Comparison of ENCODE assay signal across 15 cellular contexts in the genomic region with DNA sequence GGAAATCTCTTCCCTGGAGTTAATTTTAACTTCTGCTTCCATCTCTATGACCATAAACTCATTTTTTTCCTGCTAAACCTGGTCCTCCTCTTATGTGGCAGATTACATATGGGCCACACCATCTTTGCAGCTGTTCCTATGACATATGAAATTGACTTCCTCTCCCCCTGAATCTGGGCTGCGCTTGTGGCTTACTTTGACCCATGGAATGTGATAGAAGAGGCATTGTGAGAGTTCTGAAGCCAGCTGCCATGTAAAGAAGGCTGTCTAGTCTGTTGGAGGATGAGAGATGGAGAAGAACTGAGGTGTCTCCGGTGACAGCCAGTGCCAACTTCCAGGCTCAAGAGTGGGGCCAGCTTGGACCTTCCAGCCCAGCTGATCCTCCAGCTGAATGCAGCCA.
DNase-seq lines count a peak whose midpoint lies in the region; ATAC-seq and TF ChIP-seq lines count a peak whose summit lies in the region.
"Had no signal": no experiment of that assay in that cellular context is flagged by ENCODE, and none has a peak within 500 bp of the region (broad histone marks: within the 10 kb centered on the region; RNA-seq: fewer than 3 reads in every experiment).

No MANE protein-coding gene starts in this region.

- peak overlapping the region; percentile 6 for H3K9ac ChIP-seq in skeletal muscle satellite cell (ENCODE audit: low read depth, low read length)

- H3K4me1 Mint-ChIP-seq in HFFc6 (ENCODE audit: low read depth): peaks cover 75% of the 10 kb centered on the region
- H3K4me1 Mint-ChIP-seq: CD4-positive, alpha-beta memory T cell had no signal

- peak overlapping the region; percentile 20; the same call in 1 of the 2 replicates for H3K27ac Mint-ChIP-seq in HFFc6
- H3K27ac Mint-ChIP-seq: CD4-positive, alpha-beta memory T cell had no signal

- no peak overlapping the region for H3K4me3 ChIP-seq in foreskin fibroblast (ENCODE audit: low read depth in 1 of 2, low read length in 2 of 2)
- no peak overlapping the region for H3K4me3 ChIP-seq in skeletal muscle satellite cell (ENCODE audit: low read length)
- no peak overlapping the region for H3K4me3 ChIP-seq in body of pancreas
- H3K4me3 ChIP-seq: HAP-1 had no signal

- H3K27me3 ChIP-seq in skeletal muscle satellite cell (ENCODE audit: control insufficient read depth, insufficient read depth, low read length): no peaks in the 10 kb centered on the region
- H3K27me3 ChIP-seq in body of pancreas: no peaks in the 10 kb centered on the region
- H3K27me3 ChIP-seq: BE2C had no signal

- H3K9me3 Mint-ChIP-seq in HFFc6: no peaks in the 10 kb centered on the region

- H3K27me3 Mint-ChIP-seq in HFFc6 (ENCODE audit: insufficient read depth): no peaks in the 10 kb centered on the region; the same call in 1 of the 2 replicates

- peaks cover 25% of the 10 kb centered on the region for H3K4me1 ChIP-seq in skeletal muscle satellite cell (ENCODE audit: control insufficient read depth, insufficient read depth, low read length)
- peaks cover 7% of the 10 kb centered on the region for H3K4me1 ChIP-seq in body of pancreas
- H3K4me1 ChIP-seq: BE2C, HAP-1 had no signal

- no peaks in the 10 kb centered on the region for H3K9me3 ChIP-seq in skeletal muscle satellite cell (replicated peaks; ENCODE audit: low read length)
- H3K9me3 ChIP-seq in body of pancreas: no peaks in the 10 kb centered on the region
- H3K9me3 ChIP-seq: BE2C, HAP-1 had no signal

- 79 to 85% methylated on average over 2 of the region's 2 CpGs for WGBS in body of pancreas, 2 donors

- peak overlapping the region; percentile 9 for H3K4me2 ChIP-seq in skeletal muscle satellite cell (ENCODE audit: low read length)

- no peak for ATAC-seq in body of pancreas
- ATAC-seq: HepG2 had no signal

- TF ChIP-seq POLR2A in body of pancreas (IDR thresholded peaks at IDR 0.05): no peak

- H3K36me3 ChIP-seq in skeletal muscle satellite cell (ENCODE audit: insufficient read depth, low read length): no peaks in the 10 kb centered on the region
- H3K36me3 ChIP-seq in body of pancreas (replicated peaks in 1 of 2; ENCODE audit: insufficient read depth in 1 of 2, low read depth in 2 of 2): no peaks in the 10 kb centered on the region
- H3K36me3 ChIP-seq: BE2C, HAP-1 had no signal

- H3K4me3 Mint-ChIP-seq in HFFc6: no peak overlapping the region
- H3K4me3 Mint-ChIP-seq: CD4-positive, alpha-beta memory T cell had no signal

- intact Hi-C loops in body of pancreas (cut with DNase I): no loop called here

- no peak for TF ChIP-seq CTCF in HFFc6 (IDR thresholded peaks at IDR 0.05)
- TF ChIP-seq CTCF in foreskin fibroblast (IDR thresholded peaks at IDR 0.05; ENCODE audit: low read depth, low read length): no peak
- TF ChIP-seq CTCF in body of pancreas (IDR thresholded peaks at IDR 0.05): no peak

- H3K36me3 Mint-ChIP-seq in HFFc6 (ENCODE audit: low read depth): no peaks in the 10 kb centered on the region
- H3K36me3 Mint-ChIP-seq: CD4-positive, alpha-beta memory T cell had no signal

- no peak overlapping the region for H3K27ac ChIP-seq in body of pancreas
- H3K27ac ChIP-seq: C4-2B had no signal

- DNase-seq in HFFc6 (no peak), RPMI7951 (ENCODE audit: low read depth) (peak; percentile 65), foreskin fibroblast (peak; percentile 17 to 39), activated gamma-delta T cell treated with Interleukin-2 at 50 U/mL for 16 hours (no peak), body of pancreas (no peak)
- no peak for DNase-seq in stimulated activated CD4-positive, alpha-beta T cell treated with anti-CD3 and anti-CD28 coated beads, Interleukin-4, amount 100 ng/mL, for 4 hours
- DNase-seq: BE2C; CD4-positive, alpha-beta memory T cell; DMS79; EL; GOT3 had no signal

Comparison
In these comparisons a context has a peak if more than half of its experiments do, and no peak if none do; other contexts are left out.
1. DNase-seq: peak in RPMI7951 (single experiment) and foreskin fibroblast (2 of 2); none in HFFc6 (single experiment), activated gamma-delta T cell treated with Interleukin-2 at 50 U/mL for 16 hours (single experiment), body of pancreas (0 of 4) and stimulated activated CD4-positive, alpha-beta T cell treated with anti-CD3 and anti-CD28 coated beads, Interleukin-4, amount 100 ng/mL, for 4 hours (0 of 2).